Comparison of ENCODE assay signal across 9 cellular contexts in the genomic region with DNA sequence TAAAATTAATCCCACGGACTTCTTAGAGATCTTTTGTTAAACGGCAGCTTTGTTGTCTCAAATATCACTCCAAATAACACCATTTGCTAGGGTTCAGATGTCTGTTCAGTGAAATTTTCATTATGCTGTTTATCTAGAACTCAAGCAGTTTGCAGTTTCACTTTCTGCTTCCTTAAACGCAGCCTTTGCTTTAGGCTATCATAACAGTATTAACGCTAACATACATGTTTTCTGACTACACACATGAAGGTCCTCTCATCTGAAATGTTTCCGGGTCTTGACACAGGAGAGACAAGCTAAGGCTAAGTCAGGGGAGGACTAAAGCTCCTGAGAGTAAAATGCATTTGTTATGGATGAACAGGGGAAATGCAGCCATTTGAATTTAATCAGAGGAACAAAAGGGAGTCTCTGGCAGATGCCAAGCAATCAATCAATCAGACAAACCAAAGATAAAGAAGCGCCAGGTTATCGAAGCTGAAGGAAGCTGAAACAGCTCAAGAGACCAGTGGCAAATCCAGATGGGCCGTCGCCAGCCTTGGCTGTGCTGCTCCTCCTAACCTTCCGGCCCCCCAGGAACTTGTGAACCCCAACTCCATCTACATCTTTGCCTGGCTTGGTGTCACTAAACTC. TPM values are rescaled to one million over a fixed set of nuclear protein-coding genes. Genes with fewer than 3 reads are reported as not detected.
DNase-seq lines count a peak whose midpoint lies in the region; ATAC-seq lines count a peak whose summit lies in the region.
"Had no signal": no experiment of that assay in that cellular context is flagged by ENCODE, and none has a peak within 500 bp of the region (broad histone marks: within the 10 kb centered on the region; RNA-seq: fewer than 3 reads in every experiment).

No MANE protein-coding gene starts in this region.

- CTCF ChIA-PET in activated CD4-positive, alpha-beta T cell treated with anti-CD3 and anti-CD28 coated beads for 36 hours (lab: Charles Lee): no interaction called here

- intact Hi-C loops in activated CD4-positive, alpha-beta T cell treated with anti-CD3 and anti-CD28 coated beads for 36 hours (cut with DNase I, micrococcal nuclease): no loop called here
- intact Hi-C loops in dendritic cell treated with granulocyte-macrophage colony-stimulating factor and Interleukin-4, amounts not matched to agents 40 ng/mL and 50 ng/mL, for 4 days (cut with micrococcal nuclease): no loop called here

- no peak for ATAC-seq in activated CD4-positive, alpha-beta T cell treated with anti-CD3 and anti-CD28 coated beads for 36 hours
- ATAC-seq in stimulated activated effector memory CD8-positive, alpha-beta T cell treated with anti-CD3 and anti-CD28 coated beads, Interleukin-12 subunit alpha, Interleukin-12 subunit beta, amount 100 ng/mL, for 72 hours: peak; percentile 49
- no peak for ATAC-seq in GM21423 (IDR thresholded peaks at IDR 0.05; ENCODE audit: unreplicated experiment)

- H3K27me3 Mint-ChIP-seq in activated CD4-positive, alpha-beta T cell treated with anti-CD3 and anti-CD28 coated beads for 36 hours: no peaks in the 10 kb centered on the region
- H3K27me3 Mint-ChIP-seq in dendritic cell treated with granulocyte-macrophage colony-stimulating factor and Interleukin-4, amounts not matched to agents 40 ng/mL and 50 ng/mL, for 4 days: no peaks in the 10 kb centered on the region

- peaks cover 16% of the 10 kb centered on the region for H3K4me1 Mint-ChIP-seq in activated CD4-positive, alpha-beta T cell treated with anti-CD3 and anti-CD28 coated beads for 36 hours
- peaks cover 19% of the 10 kb centered on the region for H3K4me1 Mint-ChIP-seq in dendritic cell treated with granulocyte-macrophage colony-stimulating factor and Interleukin-4, amounts not matched to agents 40 ng/mL and 50 ng/mL, for 4 days (ENCODE audit: low read depth)
- H3K4me1 Mint-ChIP-seq in stimulated activated effector memory CD8-positive, alpha-beta T cell treated with anti-CD3 and anti-CD28 coated beads, Interleukin-12 subunit alpha, Interleukin-12 subunit beta, amount 100 ng/mL, for 72 hours: peaks cover 39% of the 10 kb centered on the region

- no peak for DNase-seq in activated CD4-positive, alpha-beta T cell treated with anti-CD3 and anti-CD28 coated beads for 36 hours
- no peak for DNase-seq in activated CD4-positive, alpha-beta T cell treated with anti-CD3 and anti-CD28 coated beads, Interleukin-2, amount 50 U/mL, for 1 hour
- peak; percentile 30 for DNase-seq in NAMALWA (ENCODE audit: low spot score)
- no peak for DNase-seq in stimulated activated effector memory CD8-positive, alpha-beta T cell treated with anti-CD3 and anti-CD28 coated beads, Interleukin-12 subunit alpha, Interleukin-12 subunit beta, amount 100 ng/mL, for 72 hours (ENCODE audit: low spot score in 2 of 2)
- DNase-seq in T-helper 9 cell: no peak
- DNase-seq in DMS153 treated with DMSO at 0.1 percent for 48 hours (lab: John Stamatoyannopoulos, UW; ENCODE audit: unreplicated experiment): no peak
- DNase-seq: NCI-H2107 had no signal

- peak overlapping the region; percentile 21 for H3K27ac Mint-ChIP-seq in activated CD4-positive, alpha-beta T cell treated with anti-CD3 and anti-CD28 coated beads for 36 hours
- peak overlapping the region; percentile 59 for H3K27ac Mint-ChIP-seq in dendritic cell treated with granulocyte-macrophage colony-stimulating factor and Interleukin-4, amounts not matched to agents 40 ng/mL and 50 ng/mL, for 4 days
- H3K27ac Mint-ChIP-seq in stimulated activated effector memory CD8-positive, alpha-beta T cell treated with anti-CD3 and anti-CD28 coated beads, Interleukin-12 subunit alpha, Interleukin-12 subunit beta, amount 100 ng/mL, for 72 hours: peak overlapping the region; percentile 93

- POLR2A ChIA-PET in activated CD4-positive, alpha-beta T cell treated with anti-CD3 and anti-CD28 coated beads for 36 hours (lab: Charles Lee): no interaction called here

- no peaks in the 10 kb centered on the region for H3K9me3 Mint-ChIP-seq in activated CD4-positive, alpha-beta T cell treated with anti-CD3 and anti-CD28 coated beads for 36 hours (ENCODE audit: low read depth)
- H3K9me3 Mint-ChIP-seq in dendritic cell treated with granulocyte-macrophage colony-stimulating factor and Interleukin-4, amounts not matched to agents 40 ng/mL and 50 ng/mL, for 4 days: no peaks in the 10 kb centered on the region
- no peaks in the 10 kb centered on the region for H3K9me3 Mint-ChIP-seq in stimulated activated effector memory CD8-positive, alpha-beta T cell treated with anti-CD3 and anti-CD28 coated beads, Interleukin-12 subunit alpha, Interleukin-12 subunit beta, amount 100 ng/mL, for 72 hours

- H3K36me3 Mint-ChIP-seq in activated CD4-positive, alpha-beta T cell treated with anti-CD3 and anti-CD28 coated beads for 36 hours (ENCODE audit: low read depth): peaks cover 18% of the 10 kb centered on the region
- H3K36me3 Mint-ChIP-seq in dendritic cell treated with granulocyte-macrophage colony-stimulating factor and Interleukin-4, amounts not matched to agents 40 ng/mL and 50 ng/mL, for 4 days (ENCODE audit: low read depth): peaks cover 79% of the 10 kb centered on the region
- H3K36me3 Mint-ChIP-seq in stimulated activated effector memory CD8-positive, alpha-beta T cell treated with anti-CD3 and anti-CD28 coated beads, Interleukin-12 subunit alpha, Interleukin-12 subunit beta, amount 100 ng/mL, for 72 hours: peaks cover 62% of the 10 kb centered on the region

- no peak overlapping the region for H3K4me3 Mint-ChIP-seq in activated CD4-positive, alpha-beta T cell treated with anti-CD3 and anti-CD28 coated beads for 36 hours
- H3K4me3 Mint-ChIP-seq in dendritic cell treated with granulocyte-macrophage colony-stimulating factor and Interleukin-4, amounts not matched to agents 40 ng/mL and 50 ng/mL, for 4 days: peak overlapping the region; percentile 4
- peak overlapping the region; percentile 72 for H3K4me3 Mint-ChIP-seq in stimulated activated effector memory CD8-positive, alpha-beta T cell treated with anti-CD3 and anti-CD28 coated beads, Interleukin-12 subunit alpha, Interleukin-12 subunit beta, amount 100 ng/mL, for 72 hours

RNA-seq across cellular contexts. Expression of gene CCSAP, which starts 16.9 kb away (rescaled TPM):
- 1 to 10 TPM; 7.9 to 8.4 TPM for total RNA-seq in activated CD4-positive, alpha-beta T cell treated with anti-CD3 and anti-CD28 coated beads for 36 hours

RNA-seq across cellular contexts. Expression of gene RAB4A, which starts 55.1 kb away (rescaled TPM):
- total RNA-seq in activated CD4-positive, alpha-beta T cell treated with anti-CD3 and anti-CD28 coated beads for 36 hours: 10 to 100 TPM; 22.1 to 24.0 TPM

Comparison
In these comparisons a context has a peak if more than half of its experiments do, and no peak if none do; other contexts are left out.
1. H3K27ac Mint-ChIP-seq: peak in every context shown above with its lines; median percentile 93 in stimulated activated effector memory CD8-positive, alpha-beta T cell treated with anti-CD3 and anti-CD28 coated beads, Interleukin-12 subunit alpha, Interleukin-12 subunit beta, amount 100 ng/mL, for 72 hours; 59 in dendritic cell treated with granulocyte-macrophage colony-stimulating factor and Interleukin-4, amounts not matched to agents 40 ng/mL and 50 ng/mL, for 4 days; 21 in activated CD4-positive, alpha-beta T cell treated with anti-CD3 and anti-CD28 coated beads for 36 hours.